ENCODE assay signal across 1 cellular context in the genomic region with DNA sequence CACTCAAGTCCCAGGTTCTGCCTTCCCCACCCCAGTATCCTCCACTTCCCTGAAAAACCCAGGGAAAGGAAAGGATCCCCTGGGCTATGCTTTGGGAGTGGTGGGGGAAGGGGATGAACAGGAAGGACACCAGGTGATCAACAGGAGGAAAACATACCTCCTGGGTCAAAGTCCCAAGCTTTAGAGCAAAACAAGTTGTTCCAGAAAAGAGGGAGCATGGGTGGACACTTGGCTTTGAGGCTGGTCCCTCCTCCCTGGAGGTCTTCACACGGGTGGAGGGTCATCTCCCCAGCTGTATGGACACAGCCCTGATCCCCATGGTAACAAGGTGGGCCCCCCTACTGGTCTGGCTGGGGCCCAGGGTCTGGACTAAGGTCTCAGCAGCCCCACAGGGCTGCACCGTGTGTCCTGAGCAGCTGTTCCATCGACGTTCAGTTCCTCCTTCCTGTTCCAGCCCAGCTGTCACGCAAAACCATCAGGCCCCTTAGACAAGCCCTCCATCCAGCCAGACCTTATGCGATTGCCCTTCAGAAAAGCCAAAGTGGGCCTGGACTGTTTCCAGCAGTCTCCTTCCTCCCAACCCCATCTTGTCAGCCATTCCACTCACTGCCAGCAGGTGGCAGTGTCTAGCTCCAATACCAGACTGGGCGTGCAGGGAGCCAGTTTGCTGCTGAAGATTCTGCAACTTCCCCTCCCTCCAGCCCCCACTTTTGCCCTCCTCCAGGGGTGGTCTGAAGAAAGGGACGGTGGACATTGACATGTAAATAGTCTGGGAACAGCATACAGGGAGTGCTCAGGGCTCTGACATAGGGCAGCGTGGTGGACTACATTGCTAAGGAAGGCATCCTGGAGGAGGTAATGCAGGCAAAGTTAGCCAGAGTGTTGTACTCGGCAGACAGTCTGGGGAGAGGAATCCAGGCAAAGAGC.
TF ChIP-seq lines count a peak whose summit lies in the region.

No MANE protein-coding gene starts in this region.

TF ChIP-seq in GM12878, 131 proteins besides CTCF, POLR2A, EP300 and RAD21:
- TF ChIP-seq SMC3 (IDR thresholded peaks at IDR 0.05; ENCODE audit: borderline replicate concordance, low read length) (peak; percentile 74), ZNF384 (IDR thresholded peaks at IDR 0.05; ENCODE audit: borderline replicate concordance, low read depth, low read length) (no peak), YY1 (IDR thresholded peaks at IDR 0.05; ENCODE audit: low read depth, low read length) (peak; percentile 78)
- TF ChIP-seq, protein P1, sequence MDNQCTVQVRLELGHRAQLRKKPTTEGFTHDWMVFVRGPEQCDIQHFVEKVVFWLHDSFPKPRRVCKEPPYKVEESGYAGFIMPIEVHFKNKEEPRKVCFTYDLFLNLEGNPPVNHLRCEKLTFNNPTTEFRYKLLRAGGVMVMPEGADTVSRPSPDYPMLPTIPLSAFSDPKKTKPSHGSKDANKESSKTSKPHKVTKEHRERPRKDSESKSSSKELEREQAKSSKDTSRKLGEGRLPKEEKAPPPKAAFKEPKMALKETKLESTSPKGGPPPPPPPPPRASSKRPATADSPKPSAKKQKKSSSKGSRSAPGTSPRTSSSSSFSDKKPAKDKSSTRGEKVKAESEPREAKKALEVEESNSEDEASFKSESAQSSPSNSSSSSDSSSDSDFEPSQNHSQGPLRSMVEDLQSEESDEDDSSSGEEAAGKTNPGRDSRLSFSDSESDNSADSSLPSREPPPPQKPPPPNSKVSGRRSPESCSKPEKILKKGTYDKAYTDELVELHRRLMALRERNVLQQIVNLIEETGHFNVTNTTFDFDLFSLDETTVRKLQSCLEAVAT (IDR thresholded peaks at IDR 0.05), result no peak
